ENCODE assay signal across 9 cellular contexts in the genomic region with DNA sequence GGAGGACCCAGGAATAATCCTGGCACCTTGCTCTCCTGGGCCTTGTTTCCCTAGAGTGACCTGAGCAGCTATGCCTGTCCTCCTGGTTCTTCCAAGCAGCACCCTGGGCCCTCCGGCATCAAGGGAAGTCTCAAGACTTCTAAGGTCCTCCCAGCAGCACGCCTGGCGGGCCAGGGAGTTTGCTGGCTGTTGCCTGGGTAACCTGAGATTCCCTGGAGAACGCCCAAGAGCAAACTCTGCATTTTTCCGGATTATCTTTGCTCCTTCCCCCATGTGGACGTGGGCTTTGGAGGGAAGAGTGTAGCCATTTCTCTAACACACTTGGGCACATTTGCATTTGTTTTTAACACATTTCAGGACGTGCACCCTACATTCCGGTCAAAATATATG.
A peak's percentile ranks its signal among the peaks of the same experiment; 100 is the strongest.
DNase-seq lines count a peak whose midpoint lies in the region; ATAC-seq and TF ChIP-seq lines count a peak whose summit lies in the region.
"Had no signal": no experiment of that assay in that cellular context is flagged by ENCODE, and none has a peak within 500 bp of the region (broad histone marks: within the 10 kb centered on the region; RNA-seq: fewer than 3 reads in every experiment).

No MANE protein-coding gene starts in this region.

- peak; percentile 50 for DNase-seq in HEK293T (ENCODE audit: extremely low spot score)
- peak; percentile 30 for DNase-seq in brain pericyte (ENCODE audit: low read depth, low spot score)
- DNase-seq in left kidney (ENCODE audit: low read depth, low spot score): peak; percentile 89
- peak; percentile 49 for DNase-seq in superior temporal gyrus (ENCODE audit: extremely low spot score)
- DNase-seq: NCI-H2081, small intestine had no signal

- CTCF ChIA-PET in HEK293T (lab: Yijun Ruan, JAX): no interaction called here

- no peak for ATAC-seq in HG02763 (IDR thresholded peaks at IDR 0.05; ENCODE audit: unreplicated experiment)
- no peak for ATAC-seq in HG03342 (IDR thresholded peaks at IDR 0.05; ENCODE audit: unreplicated experiment)
- no peak for ATAC-seq in GM18519 (IDR thresholded peaks at IDR 0.05; ENCODE audit: low FRiP score, unreplicated experiment)

- POLR2A ChIA-PET in HEK293T (lab: Yijun Ruan, JAX): no interaction called here

TF ChIP-seq in HEK293T, 16 proteins besides CTCF, POLR2A, EP300 and RAD21:
- TF ChIP-seq SP1 (IDR thresholded peaks at IDR 0.05): no peak
- no peak for TF ChIP-seq HDGF (IDR thresholded peaks at IDR 0.05; ENCODE audit: borderline replicate concordance)
- TF ChIP-seq NFRKB (IDR thresholded peaks at IDR 0.05): no peak
- TF ChIP-seq L3MBTL2 (conservative IDR thresholded peaks at IDR 0.05): no peak

Comparison
In these comparisons a context has a peak if more than half of its experiments do, and no peak if none do; other contexts are left out.
1. DNase-seq: peak in every context shown above with its lines; median percentile 89 in left kidney; 50 in HEK293T; 49 in superior temporal gyrus; 30 in brain pericyte.